In genomic region chrX:149940717-149941024, GRCh38 we compare ENCODE assay signal across 14 cellular contexts. TPM values are rescaled to one million over a fixed set of nuclear protein-coding genes. Genes with fewer than 3 reads are reported as not detected.
DNase-seq lines count a peak whose midpoint lies in the region; ATAC-seq, FAIRE-seq and TF ChIP-seq lines count a peak whose summit lies in the region.
"Not testable (repeated sequence)": the region's sequence is repeated elsewhere in the genome, so short reads cannot be mapped to it uniquely, and the experiment has no call there.
"Had no signal": no experiment of that assay in that cellular context is flagged by ENCODE, and none has a peak within 500 bp of the region (broad histone marks: within the 10 kb centered on the region; RNA-seq: fewer than 3 reads in every experiment).

No MANE protein-coding gene starts in this region.

- not testable (repeated sequence) for H3K9me3 Mint-ChIP-seq in CD4-positive, alpha-beta memory T cell; T-cell; activated naive CD8-positive, alpha-beta T cell (ENCODE audit: low read depth); effector memory CD8-positive, alpha-beta T cell; osteocyte (ENCODE audit: unreplicated experiment)

- CTCF ChIA-PET in CD4-positive, alpha-beta memory T cell (lab: Charles Lee; ENCODE audit: partially characterized antibody), result interaction anchor here (1.0 to 4.1 kb wide), 11 partner anchors 9 to 752 kb away, joined by 3 to 30 read pairs (median 4); partner anchors contain the start of genes EOLA1, IDS, MTM1 and MTMR1
- CTCF ChIA-PET in T-cell (lab: Charles Lee), result interaction anchor here (0.8 to 3.2 kb wide), 8 partner anchors 9 to 752 kb away, joined by 3 to 64 read pairs (median 4); partner anchors contain the start of genes EOLA1 (in 1 of the 2), MTM1 (in 1 of the 2) and MTMR1 (in 1 of the 2)

- peak overlapping the region; percentile 92 to 97 (median 95) for H3K27ac Mint-ChIP-seq in CD4-positive, alpha-beta memory T cell
- H3K27ac Mint-ChIP-seq in T-cell (peak overlapping the region; percentile 91 to 95), osteocyte (ENCODE audit: unreplicated experiment) (peak overlapping the region; percentile 99)
- H3K27ac Mint-ChIP-seq in activated naive CD8-positive, alpha-beta T cell, result peak overlapping the region; percentile 85
- peak overlapping the region; percentile 35 to 84 for H3K27ac Mint-ChIP-seq in effector memory CD8-positive, alpha-beta T cell

- peak overlapping the region in 7 of 8 donors; percentile 83 to 92 (median 89) for H3K4me3 Mint-ChIP-seq in CD4-positive, alpha-beta memory T cell
- H3K4me3 Mint-ChIP-seq in T-cell (peak overlapping the region; percentile 83 to 92 (median 85)), osteocyte (ENCODE audit: unreplicated experiment) (peak overlapping the region; percentile 85)
- H3K4me3 Mint-ChIP-seq in activated naive CD8-positive, alpha-beta T cell, result peak overlapping the region; percentile 86
- peak overlapping the region; percentile 90 to 91 for H3K4me3 Mint-ChIP-seq in effector memory CD8-positive, alpha-beta T cell

- H3K9ac ChIP-seq in HUES6 (ENCODE audit: low read length), result peak overlapping the region; percentile 62
- H3K9ac ChIP-seq in kidney (ENCODE audit: low read length in 2 of 2), result not testable (repeated sequence)

- H3K27ac ChIP-seq in CD4-positive, alpha-beta memory T cell (ENCODE audit: low read depth, low read length); HUES6 (ENCODE audit: low read depth, low read length): not testable (repeated sequence)
- H3K27ac ChIP-seq in kidney (ENCODE audit: low read depth in 2 of 2, low read length in 2 of 2) (peak overlapping the region; percentile 7 to 11), tibial artery (peak overlapping the region; percentile 33 to 39)

- peaks cover 11% of the 10 kb centered on the region for H3K4me1 ChIP-seq in CD4-positive, alpha-beta memory T cell (ENCODE audit: insufficient read depth, low read length)
- not testable (repeated sequence) for H3K4me1 ChIP-seq in HUES6 (ENCODE audit: control insufficient read depth, insufficient read depth, low read length); kidney (ENCODE audit: control insufficient read depth in 1 of 2, insufficient read depth in 1 of 2, low read depth in 1 of 2, low read length in 2 of 2); tibial artery

- peaks cover 3 to 16% (median 8%) of the 10 kb centered on the region in 4 donors for H3K4me1 Mint-ChIP-seq in CD4-positive, alpha-beta memory T cell
- H3K4me1 Mint-ChIP-seq in T-cell; activated naive CD8-positive, alpha-beta T cell (ENCODE audit: low read depth); effector memory CD8-positive, alpha-beta T cell (ENCODE audit: low read depth in 2 of 2); osteocyte (ENCODE audit: unreplicated experiment): not testable (repeated sequence)

- not testable (repeated sequence) for TF ChIP-seq CTCF in kidney (IDR thresholded peaks at IDR 0.05; ENCODE audit: borderline replicate concordance, extremely low read depth, insufficient read depth)
- TF ChIP-seq CTCF in osteocyte (IDR thresholded peaks at IDR 0.05) (peak; percentile 49), tibial artery (IDR thresholded peaks at IDR 0.05) (peak in 1 of 2 experiments; percentile 61)

- not testable (repeated sequence) for H3K27me3 Mint-ChIP-seq in CD4-positive, alpha-beta memory T cell; T-cell; activated naive CD8-positive, alpha-beta T cell; effector memory CD8-positive, alpha-beta T cell; osteocyte (ENCODE audit: unreplicated experiment)

- H3K9me3 ChIP-seq in CD4-positive, alpha-beta memory T cell (ENCODE audit: control insufficient read depth in 1 of 2, low read length in 2 of 2); HUES6 (ENCODE audit: control insufficient read depth, insufficient read depth, low read depth, low read length); kidney (ENCODE audit: control insufficient read depth in 1 of 2, low read length in 2 of 2); tibial artery: not testable (repeated sequence)

- H3K36me3 Mint-ChIP-seq in CD4-positive, alpha-beta memory T cell; T-cell; activated naive CD8-positive, alpha-beta T cell; osteocyte (ENCODE audit: unreplicated experiment): not testable (repeated sequence)
- H3K36me3 Mint-ChIP-seq in effector memory CD8-positive, alpha-beta T cell (ENCODE audit: insufficient read depth), result peaks cover 15% of the 10 kb centered on the region

- not testable (repeated sequence) for H3K4me3 ChIP-seq in CD4-positive, alpha-beta memory T cell (ENCODE audit: low read length in 2 of 2)
- H3K4me3 ChIP-seq in HUES6 (ENCODE audit: low read depth, low read length) (peak overlapping the region; percentile 92), kidney (ENCODE audit: low read length in 2 of 2) (peak overlapping the region in 1 of 2 donors; percentile 10), tibial artery (peak overlapping the region; percentile 36 to 58)

- not testable (repeated sequence) for FAIRE-seq in kidney (lab: Jason Lieb, UNC)

- DNase-seq in CD4-positive, alpha-beta memory T cell; T-cell; effector memory CD8-positive, alpha-beta T cell; kidney; osteocyte (ENCODE audit: extremely low spot score, unreplicated experiment); tibial artery: not testable (repeated sequence)

- H3K36me3 ChIP-seq in CD4-positive, alpha-beta memory T cell (ENCODE audit: insufficient read depth, low read length); kidney (ENCODE audit: control insufficient read depth in 1 of 2, insufficient read depth in 2 of 2, low read length in 2 of 2); tibial artery: not testable (repeated sequence)
- H3K36me3 ChIP-seq in HUES6 (ENCODE audit: control insufficient read depth, insufficient read depth, low read length), result peaks cover 17% of the 10 kb centered on the region

- intact Hi-C loops in CD4-positive, alpha-beta memory T cell (cut with micrococcal nuclease), result loop anchor here (2.0 kb wide), 1 partner anchor 22 kb away; no protein-coding TSS in a partner anchor
- intact Hi-C loops in kidney (cut with DNase I); tibial artery (cut with DNase I; ENCODE audit: low total_unique reads): not testable (repeated sequence)

- not testable (repeated sequence) for ATAC-seq in T-cell (replicated peaks in 1 of 4); effector memory CD8-positive, alpha-beta T cell (replicated peaks)

- POLR2A ChIA-PET in CD4-positive, alpha-beta memory T cell (lab: Charles Lee; ENCODE audit: partially characterized antibody), result interaction anchor here (0.7 to 3.9 kb wide), 10 partner anchors 28 to 1456 kb away, joined by 3 to 83 read pairs (median 6); partner anchors contain the start of genes EOLA1, IDS, MAMLD1 and MTM1
- POLR2A ChIA-PET in T-cell (lab: Charles Lee), result interaction anchor here (0.7 to 3.7 kb wide), 8 partner anchors 401 to 630 kb away, joined by 3 to 91 read pairs (median 6); partner anchors contain the start of genes EOLA1 (in 1 of the 2) and IDS (in 1 of the 2)

- not testable (repeated sequence) for H3K27me3 ChIP-seq in CD4-positive, alpha-beta memory T cell (ENCODE audit: insufficient read depth, low read length); HUES6 (ENCODE audit: control insufficient read depth, insufficient read depth, low read length); tibial artery

RNA-seq across cellular contexts. Expression of gene EOLA2, which starts 2.4 kb away (rescaled TPM):
- 10 to 100 TPM; 38.1 to 41.1 TPM for total RNA-seq in CD4-positive, alpha-beta memory T cell
- polyA plus RNA-seq in CD4-positive, alpha-beta memory T cell, result 10 to 100 TPM; 22.3 to 38.8 TPM
- total RNA-seq in T-cell (10 to 100 TPM; 43.2 to 58.7 (median 48.5) TPM), kidney (33.7 TPM), osteocyte (34.5 and 39.3 TPM in 2 replicates)
- polyA plus RNA-seq in kidney (ENCODE audit: insufficient read depth, low read depth, low replicate concordance), result 30.3 TPM

RNA-seq across cellular contexts. Expression of gene HSFX4, which starts 11.3 kb away (rescaled TPM):
- total RNA-seq in CD4-positive, alpha-beta memory T cell, result not detected
- not detected for polyA plus RNA-seq in CD4-positive, alpha-beta memory T cell
- total RNA-seq in T-cell, result not detected
- not detected for total RNA-seq in kidney
- polyA plus RNA-seq in kidney (ENCODE audit: insufficient read depth, low read depth, low replicate concordance), result not detected
- total RNA-seq in osteocyte, result not detected in 2 replicates
- total RNA-seq: adrenal gland, H7, heart right ventricle, left lung, posterior vena cava, Right ventricle myocardium inferior had no signal

RNA-seq across cellular contexts. Expression of gene MAGEA8, which starts 59.7 kb away (rescaled TPM):
- not detected for total RNA-seq in CD4-positive, alpha-beta memory T cell
- polyA plus RNA-seq in CD4-positive, alpha-beta memory T cell, result not detected
- not detected for total RNA-seq in T-cell
- not detected for total RNA-seq in kidney
- polyA plus RNA-seq in kidney (ENCODE audit: insufficient read depth, low read depth, low replicate concordance), result not detected
- total RNA-seq in osteocyte, result not detected in 2 replicates
- total RNA-seq: adrenal gland, H7, heart right ventricle, left lung, posterior vena cava, Right ventricle myocardium inferior had no signal
- polyA plus RNA-seq: adrenal gland, heart right ventricle had no signal
